8 cellular contexts compared by ENCODE assay signal in the genomic region with DNA sequence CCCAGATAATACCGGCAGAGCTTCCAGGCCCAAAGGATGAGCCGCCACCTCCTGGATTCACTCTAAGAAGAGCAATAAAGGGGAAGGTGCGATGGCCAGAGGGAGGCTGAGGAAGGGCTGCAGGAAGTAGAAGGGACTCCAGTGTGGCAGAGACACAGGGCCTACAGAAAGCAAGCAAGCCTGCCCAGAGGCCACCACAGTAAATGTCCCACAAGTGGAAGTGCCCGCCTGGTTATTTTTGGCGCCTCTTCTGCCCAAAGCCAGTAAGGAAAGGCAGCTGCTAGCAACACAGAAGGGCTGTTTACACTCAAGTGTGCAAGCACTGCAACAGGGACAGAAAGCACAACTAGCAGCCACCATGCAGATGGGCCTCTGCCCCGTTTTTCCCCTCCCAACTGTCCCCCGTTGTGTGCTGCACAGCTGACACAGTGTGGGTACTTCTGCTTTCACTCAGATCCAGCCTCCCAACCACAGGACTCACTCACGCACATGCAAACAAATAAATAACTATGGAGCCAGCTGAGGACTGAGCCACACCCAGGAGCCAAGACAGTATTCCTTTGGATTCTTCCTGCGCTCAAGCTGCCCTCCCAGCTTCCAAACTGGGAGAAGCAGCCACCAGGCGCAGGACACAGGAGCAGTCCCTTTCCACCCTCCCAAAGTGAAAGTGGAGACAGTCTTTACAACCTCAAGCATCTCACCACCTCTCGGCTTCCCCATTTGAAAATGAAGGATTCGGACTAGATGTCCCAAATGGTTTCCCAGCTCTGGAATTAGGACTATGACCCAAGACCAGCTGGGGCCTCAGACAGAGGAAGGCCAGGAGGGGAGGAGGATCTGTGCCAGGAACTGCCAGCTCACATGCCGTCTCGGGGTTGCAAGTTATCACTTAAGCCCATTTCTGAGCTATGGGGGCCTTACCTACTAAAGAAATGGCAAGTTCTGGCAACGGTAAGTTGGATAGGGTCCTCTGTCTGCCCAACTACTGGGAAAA. TPM values are rescaled to one million over a fixed set of nuclear protein-coding genes. Genes with fewer than 3 reads are reported as not detected.
DNase-seq lines count a peak whose midpoint lies in the region; ATAC-seq and TF ChIP-seq lines count a peak whose summit lies in the region.

No MANE protein-coding gene starts in this region.

- H3K27ac Mint-ChIP-seq in CD8-positive, alpha-beta memory T cell = peak overlapping the region; percentile 94 to 100 (median 98)
- peak overlapping the region; percentile 96 for H3K27ac Mint-ChIP-seq in activated T-helper 17 cell treated with anti-CD3 and anti-CD28 coated beads, Interleukin-2, amount 50 U/mL, for 72 hours
- peak overlapping the region; percentile 55 for H3K27ac Mint-ChIP-seq in glutamatergic neuron (ENCODE audit: unreplicated experiment)

- H3K27ac ChIP-seq in CD8-positive, alpha-beta memory T cell (ENCODE audit: low read depth, low read length) = peak overlapping the region; percentile 65

- H3K27me3 Mint-ChIP-seq in CD8-positive, alpha-beta memory T cell = peaks cover 0 to 5% of the 10 kb centered on the region in 2 donors
- H3K27me3 Mint-ChIP-seq in activated T-helper 17 cell treated with anti-CD3 and anti-CD28 coated beads, Interleukin-2, amount 50 U/mL, for 72 hours = no peaks in the 10 kb centered on the region
- peaks cover 8% of the 10 kb centered on the region for H3K27me3 Mint-ChIP-seq in glutamatergic neuron (ENCODE audit: unreplicated experiment)

- intact Hi-C loops in sciatic nerve (cut with DNase I) = no loop called here

- DNase-seq in CD8-positive, alpha-beta memory T cell = peak in 1 of 5 donors; percentile 43
- DNase-seq in Jurkat, Clone E6-1 (ENCODE audit: low read depth, low spot score) = peak; percentile 66
- DNase-seq in glutamatergic neuron (no peak), sciatic nerve (ENCODE audit: low spot score) (no peak), NCI-H1694 treated with DMSO at 0.1 percent for 48 hours (lab: John Stamatoyannopoulos, UW) (no peak)

- no peaks in the 10 kb centered on the region for H3K9me3 ChIP-seq in CD8-positive, alpha-beta memory T cell (ENCODE audit: low read length)

- ATAC-seq in GM19351 (IDR thresholded peaks at IDR 0.05; ENCODE audit: unreplicated experiment) (peak; percentile 57), sciatic nerve (peak; percentile 35), GM21526 (IDR thresholded peaks at IDR 0.05; ENCODE audit: low FRiP score, unreplicated experiment) (no peak)
- peak; percentile 66 for ATAC-seq in activated T-helper 17 cell treated with anti-CD3 and anti-CD28 coated beads, Interleukin-2, amount 50 U/mL, for 72 hours (replicated peaks)

- H3K36me3 ChIP-seq in CD8-positive, alpha-beta memory T cell (ENCODE audit: insufficient read depth, low read length) = no peaks in the 10 kb centered on the region

- CTCF ChIA-PET in CD8-positive, alpha-beta memory T cell (lab: Charles Lee) = interaction anchor here (0.6 to 14.9 kb wide), 13 partner anchors 8 to 133 kb away, joined by 3 to 358 read pairs (median 4); a partner anchor contains a TSS

- H3K4me1 Mint-ChIP-seq in CD8-positive, alpha-beta memory T cell = peaks cover 92 to 96% (median 93%) of the 10 kb centered on the region in 3 donors
- H3K4me1 Mint-ChIP-seq in activated T-helper 17 cell treated with anti-CD3 and anti-CD28 coated beads, Interleukin-2, amount 50 U/mL, for 72 hours = peaks cover 46% of the 10 kb centered on the region
- peaks cover 27% of the 10 kb centered on the region for H3K4me1 Mint-ChIP-seq in glutamatergic neuron (ENCODE audit: low read depth, unreplicated experiment)

- H3K4me1 ChIP-seq in CD8-positive, alpha-beta memory T cell (ENCODE audit: insufficient read depth, low read length) = peaks cover 92% of the 10 kb centered on the region

- H3K4me3 Mint-ChIP-seq in CD8-positive, alpha-beta memory T cell = peak overlapping the region; percentile 85 to 97 (median 90)
- peak overlapping the region; percentile 91 for H3K4me3 Mint-ChIP-seq in activated T-helper 17 cell treated with anti-CD3 and anti-CD28 coated beads, Interleukin-2, amount 50 U/mL, for 72 hours
- peak overlapping the region; percentile 46 for H3K4me3 Mint-ChIP-seq in glutamatergic neuron (ENCODE audit: unreplicated experiment)

- TF ChIP-seq CTCF in glutamatergic neuron (IDR thresholded peaks at IDR 0.05; ENCODE audit: partially characterized antibody, unreplicated experiment) = no peak

- no peaks in the 10 kb centered on the region for H3K9me3 Mint-ChIP-seq in CD8-positive, alpha-beta memory T cell
- no peaks in the 10 kb centered on the region for H3K9me3 Mint-ChIP-seq in activated T-helper 17 cell treated with anti-CD3 and anti-CD28 coated beads, Interleukin-2, amount 50 U/mL, for 72 hours
- peaks cover 4% of the 10 kb centered on the region for H3K9me3 Mint-ChIP-seq in glutamatergic neuron (ENCODE audit: unreplicated experiment)

- H3K36me3 Mint-ChIP-seq in CD8-positive, alpha-beta memory T cell = peaks cover 0 to 11% (median 0%) of the 10 kb centered on the region in 3 donors
- peaks cover 84% of the 10 kb centered on the region for H3K36me3 Mint-ChIP-seq in activated T-helper 17 cell treated with anti-CD3 and anti-CD28 coated beads, Interleukin-2, amount 50 U/mL, for 72 hours (ENCODE audit: low read depth)
- no peaks in the 10 kb centered on the region for H3K36me3 Mint-ChIP-seq in glutamatergic neuron (ENCODE audit: unreplicated experiment)

- POLR2A ChIA-PET in CD8-positive, alpha-beta memory T cell (lab: Charles Lee) = interaction anchor here (0.7 to 6.0 kb wide), 6 partner anchors 11 to 32 kb away, joined by 3 to 62 read pairs (median 6); no protein-coding TSS in a partner anchor

- H3K27me3 ChIP-seq in CD8-positive, alpha-beta memory T cell (ENCODE audit: insufficient read depth, low read length, poor library complexity, severe bottlenecking) = no peaks in the 10 kb centered on the region

- H3K4me3 ChIP-seq in CD8-positive, alpha-beta memory T cell (ENCODE audit: low read length) = peak overlapping the region; percentile 42
- peak overlapping the region; percentile 55 for H3K4me3 ChIP-seq in Jurkat, Clone E6-1 (ENCODE audit: low read length)

RNA-seq across cellular contexts. Expression of a gene that starts 40.0 kb away (rescaled TPM):
- 10 to 100 TPM; 56.8 to 61.0 TPM for total RNA-seq in CD8-positive, alpha-beta memory T cell
- polyA plus RNA-seq in CD8-positive, alpha-beta memory T cell = 43.7 TPM
- 21.7 TPM for polyA plus RNA-seq in Jurkat, Clone E6-1 (2012; ENCODE audit: insufficient read depth, insufficient read length)
- total RNA-seq in activated T-helper 17 cell treated with anti-CD3 and anti-CD28 coated beads, Interleukin-2, amount 50 U/mL, for 72 hours = 10 to 100 TPM; 37.3 to 41.2 TPM
- total RNA-seq in glutamatergic neuron (ENCODE audit: unreplicated experiment) (145 TPM), sciatic nerve (46.1 TPM)
